ENCODE assay signal across 8 cellular contexts in genomic region chr11:32334822-32335221, GRCh38.
DNase-seq lines count a peak whose midpoint lies in the region; ATAC-seq and TF ChIP-seq lines count a peak whose summit lies in the region.

No MANE protein-coding gene starts in this region.

- H3K27ac ChIP-seq in RWPE1, result no peak overlapping the region

- DNase-seq in 8988T (peak; percentile 32), GM12865 (ENCODE audit: low read depth) (peak; percentile 43), SK-N-DZ (ENCODE audit: low spot score) (peak; percentile 10), iPS DF 19.7 (ENCODE audit: low read depth, low spot score) (peak; percentile 54), NCI-H526 treated with DMSO at 0.1 percent for 48 hours (lab: John Stamatoyannopoulos, UW) (no peak), RWPE1 (ENCODE audit: low spot score) (no peak), posterior cingulate gyrus (no peak)

- POLR2A ChIA-PET in RWPE1 (lab: Yijun Ruan, JAX; ENCODE audit: low non-redundant PET), result no interaction called here

- TF ChIP-seq CTCF in GM12865 (IDR thresholded peaks at IDR 0.05; ENCODE audit: insufficient read depth, low read depth, low read length, missing control alignments) (peak; percentile 27), RWPE1 (conservative IDR thresholded peaks at IDR 0.05; ENCODE audit: low read depth) (no peak)

- CTCF ChIA-PET in RWPE1 (lab: Yijun Ruan, JAX), result no interaction called here

- ATAC-seq in GM21825 (IDR thresholded peaks at IDR 0.05; ENCODE audit: unreplicated experiment), result no peak

- H3K4me3 ChIP-seq in GM12865 (ENCODE audit: low read depth, low read length), result no peak overlapping the region

- intact Hi-C loops in posterior cingulate gyrus (cut with DNase I), result no loop called here

Comparison
In these comparisons a context has a peak if more than half of its experiments do, and no peak if none do; other contexts are left out.
1. DNase-seq: peak in 8988T (single experiment), GM12865 (single experiment), SK-N-DZ (single experiment) and iPS DF 19.7 (single experiment); none in NCI-H526 treated with DMSO at 0.1 percent for 48 hours (single experiment), RWPE1 (single experiment) and posterior cingulate gyrus (0 of 10).